8 cellular contexts compared by ENCODE assay signal in the genomic region with DNA sequence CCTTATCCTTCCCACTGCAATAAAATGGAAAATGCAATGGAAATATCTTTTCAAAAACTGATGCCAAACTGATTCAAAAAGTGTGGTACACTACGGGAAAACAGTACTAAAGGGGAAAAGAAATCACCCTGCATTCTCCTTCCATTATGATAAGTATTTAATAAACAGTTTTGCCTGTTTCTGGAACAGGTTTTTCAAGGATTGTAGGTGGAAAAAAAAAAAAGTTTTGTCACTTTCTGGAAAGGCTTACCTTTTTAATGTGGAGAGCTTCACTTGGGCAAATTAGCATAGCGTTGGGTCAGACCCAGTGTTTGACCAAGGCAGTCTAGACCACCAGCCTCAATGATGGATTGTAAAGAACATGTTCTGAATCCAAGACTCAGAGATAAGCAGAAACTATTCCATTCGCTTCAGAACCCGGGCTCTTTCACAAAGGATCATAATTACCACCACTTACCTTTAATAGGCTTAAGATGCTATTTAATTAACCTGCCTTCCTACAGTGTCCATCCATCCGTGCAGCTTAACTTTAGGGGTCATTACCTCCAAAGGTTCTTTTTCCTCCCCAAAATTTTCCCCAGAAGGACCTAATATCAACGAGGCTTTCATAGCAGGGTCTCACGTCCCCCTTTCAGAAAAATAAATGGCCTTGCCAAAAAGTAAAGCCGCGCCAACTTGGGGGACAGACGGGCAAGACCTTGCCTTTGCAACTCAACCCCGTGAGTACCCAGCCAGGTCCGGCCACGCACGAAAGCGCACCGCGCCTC. TPM values are rescaled to one million over a fixed set of nuclear protein-coding genes. Genes with fewer than 3 reads are reported as not detected.
DNase-seq lines count a peak whose midpoint lies in the region; ATAC-seq, FAIRE-seq and TF ChIP-seq lines count a peak whose summit lies in the region.

No MANE protein-coding gene starts in this region.

- intact Hi-C loops in natural killer cell (cut with micrococcal nuclease) = loop anchor here (10.0 kb wide), 1 partner anchor 914 kb away; a partner anchor contains a TSS

- TF ChIP-seq CTCF in KMS-11 (conservative IDR thresholded peaks at IDR 0.05; ENCODE audit: low read depth, low read length) = no peak
- TF ChIP-seq CTCF in natural killer cell (IDR thresholded peaks at IDR 0.05) = no peak

- no peak for FAIRE-seq in GM12891 (lab: Jason Lieb, UNC)

- ATAC-seq in natural killer cell = no peak
- no peak for ATAC-seq in HG03469 (IDR thresholded peaks at IDR 0.05; ENCODE audit: unreplicated experiment)
- no peak for ATAC-seq in HG03342 (IDR thresholded peaks at IDR 0.05; ENCODE audit: unreplicated experiment)

- H3K27me3 ChIP-seq in BLaER1 treated with 17β-estradiol and CSF1 and Interleukin-3, amounts not matched to agents 10 nM and 100 nM = no peaks in the 10 kb centered on the region
- no peaks in the 10 kb centered on the region for H3K27me3 ChIP-seq in KMS-11 (ENCODE audit: insufficient read depth, low read depth)

- no peaks in the 10 kb centered on the region for H3K79me2 ChIP-seq in KMS-11 (ENCODE audit: insufficient read depth, low read depth)

- peaks cover 12 to 24% (median 17%) of the 10 kb centered on the region in 10 experiments for H3K4me1 ChIP-seq in BLaER1 treated with 17β-estradiol and CSF1 and Interleukin-3, amounts not matched to agents 10 nM and 100 nM
- H3K4me1 ChIP-seq in KMS-11 (ENCODE audit: low read depth, poor library complexity, severe bottlenecking) = peaks cover 3% of the 10 kb centered on the region

- no peaks in the 10 kb centered on the region for H3K36me3 ChIP-seq in BLaER1 treated with 17β-estradiol and CSF1 and Interleukin-3, amounts not matched to agents 10 nM and 100 nM
- H3K36me3 ChIP-seq in KMS-11 (ENCODE audit: insufficient read depth) = no peaks in the 10 kb centered on the region

- H3K9me3 ChIP-seq in BLaER1 treated with 17β-estradiol and CSF1 and Interleukin-3, amounts not matched to agents 10 nM and 100 nM (replicated peaks in 1 of 11) = no peaks in the 10 kb centered on the region

- peak overlapping the region in 10 of 11 experiments; percentile 72 to 89 (median 86); a peak in 18 of 22 replicates for H3K27ac ChIP-seq in BLaER1 treated with 17β-estradiol and CSF1 and Interleukin-3, amounts not matched to agents 10 nM and 100 nM
- no peak overlapping the region for H3K27ac ChIP-seq in KMS-11

- peak overlapping the region; percentile 97 for H3K4me3 Mint-ChIP-seq in natural killer cell

- H3K4me2 ChIP-seq in BLaER1 treated with 17β-estradiol and CSF1 and Interleukin-3, amounts not matched to agents 10 nM and 100 nM = peak overlapping the region; percentile 92 to 99 (median 97)
- peak overlapping the region; percentile 93 for H3K4me2 ChIP-seq in KMS-11

- TF ChIP-seq POLR2A in GM12891 (IDR thresholded peaks at IDR 0.05; ENCODE audit: low read depth, low read length) = no peak

- H3K27ac Mint-ChIP-seq in natural killer cell = peak overlapping the region in 1 of 2 donors; percentile 88

- peak overlapping the region; percentile 70 to 99 (median 91) for H3K4me3 ChIP-seq in BLaER1 treated with 17β-estradiol and CSF1 and Interleukin-3, amounts not matched to agents 10 nM and 100 nM
- H3K4me3 ChIP-seq in KMS-11 (IDR thresholded peaks at IDR 0.05; ENCODE audit: insufficient read depth, low read depth, low read length) = no peak overlapping the region

- H2AFZ ChIP-seq in KMS-11 (ENCODE audit: low read depth) = peak overlapping the region; percentile 88

- H3K27me3 Mint-ChIP-seq in natural killer cell (ENCODE audit: low read depth in 2 of 2) = peaks cover 3 to 6% of the 10 kb centered on the region in 2 donors

- no peaks in the 10 kb centered on the region for H3K9me3 Mint-ChIP-seq in natural killer cell

- no peaks in the 10 kb centered on the region for H3K36me3 Mint-ChIP-seq in natural killer cell

- peak overlapping the region; percentile 84 to 95 (median 93) for H3K9ac ChIP-seq in BLaER1 treated with 17β-estradiol and CSF1 and Interleukin-3, amounts not matched to agents 10 nM and 100 nM
- H3K9ac ChIP-seq in KMS-11 = peak overlapping the region; percentile 56; the same call in 1 of the 2 replicates

- peaks cover 9 to 20% of the 10 kb centered on the region in 2 donors for H3K4me1 Mint-ChIP-seq in natural killer cell

- peaks cover 0 to 24% (median 0%) of the 10 kb centered on the region in 11 experiments; a peak in 3 of 22 replicates for H4K20me1 ChIP-seq in BLaER1 treated with 17β-estradiol and CSF1 and Interleukin-3, amounts not matched to agents 10 nM and 100 nM
- H4K20me1 ChIP-seq in KMS-11 (ENCODE audit: insufficient read depth) = no peaks in the 10 kb centered on the region

- DNase-seq in cerebellar cortex (ENCODE audit: low spot score) (peak; percentile 20), natural killer cell (no peak), HT-29 (ENCODE audit: low spot score) (no peak), GM12891 (ENCODE audit: insufficient read length, low spot score) (no peak)

TF ChIP-seq in GM12891, 5 proteins besides CTCF, POLR2A, EP300 and RAD21:
- TF ChIP-seq SPI1 (IDR thresholded peaks at IDR 0.05; ENCODE audit: low read depth, low read length) (no peak), PAX5 (IDR thresholded peaks at IDR 0.05; ENCODE audit: insufficient read depth, low read length, severe bottlenecking) (no peak), POU2F2 (IDR thresholded peaks at IDR 0.05; ENCODE audit: low read depth, low read length) (no peak), POLR2AphosphoS5 (IDR thresholded peaks at IDR 0.05; ENCODE audit: low read depth, low read length) (no peak), TAF1 (IDR thresholded peaks at IDR 0.05; ENCODE audit: low read depth, low read length) (no peak)

RNA-seq across cellular contexts. Expression of a gene that starts 1.0 kb away (rescaled TPM):
- under 1 TPM; 0.66 to 0.99 (median 0.90) TPM for total RNA-seq in natural killer cell
- 104 TPM in 2 replicates for total RNA-seq in HT-29 (2014; rRNA removed; shearing (Covaris generic))
- 1.0 TPM for polyA plus RNA-seq in GM12891 (2012; ENCODE audit: low read depth, missing spikeins)

Comparison
In these comparisons a context has a peak if more than half of its experiments do, and no peak if none do; other contexts are left out.
1. RNA of a gene that starts 1.0 kb away (total RNA-seq): 104 TPM in HT-29; 0.66 to 0.99 TPM in natural killer cell; every median in the first group is over 10 times any median in the second.